ENCODE assay signal across 19 cellular contexts in the genomic region with DNA sequence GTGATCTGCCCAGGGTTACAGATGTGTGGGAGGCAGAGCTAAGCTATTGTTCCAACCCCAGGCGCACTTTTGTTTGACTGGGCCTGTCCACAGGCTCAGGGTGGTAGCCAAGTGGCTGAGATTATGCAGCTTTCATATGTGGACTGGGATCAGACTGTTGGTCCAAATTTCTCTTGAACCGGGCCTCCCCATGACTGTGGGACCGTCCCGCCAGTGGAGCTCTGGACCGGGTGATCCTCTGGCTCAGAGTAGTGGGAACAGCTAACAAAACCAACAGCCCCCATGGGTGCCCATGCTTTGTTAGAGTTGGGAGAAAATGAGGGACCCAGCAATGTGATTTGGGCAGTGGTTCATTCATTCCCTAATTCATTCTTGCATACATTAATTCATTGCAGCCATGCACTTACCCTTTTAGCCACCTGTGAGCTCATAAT.
"Had no signal": no experiment of that assay in that cellular context is flagged by ENCODE, and none has a peak within 500 bp of the region (broad histone marks: within the 10 kb centered on the region; RNA-seq: fewer than 3 reads in every experiment).

No MANE protein-coding gene starts in this region.

- DNase-seq: activated CD4-positive, alpha-beta T cell treated with anti-CD3 and anti-CD28 coated beads for 4 hours; activated CD8-positive, alpha-beta T cell treated with anti-CD3 and anti-CD28 coated beads for 36 hours; activated naive CD4-positive, alpha-beta T cell treated with Interleukin-2 at 50 U/mL for 16 hours; anterior cingulate cortex; heart right ventricle; naive B cell; nucleus accumbens; SW 1271 had no signal

- H3K27me3 Mint-ChIP-seq: naive B cell had no signal

- H3K9me3 Mint-ChIP-seq: activated CD8-positive, alpha-beta T cell treated with anti-CD3 and anti-CD28 coated beads for 36 hours; activated T-helper 1 cell treated with anti-CD3 and anti-CD28 coated beads, Interleukin-12 subunit alpha, Interleukin-12 subunit beta, Interleukin-2, Interleukin-4 antibody, amounts not matched to agents 30 ng/mL and 10 ng/mL and 1 ng/mL, durations not matched to agents 14 hours and 24 hours and 36 hours; stimulated activated naive CD8-positive, alpha-beta T cell treated with anti-CD3 and anti-CD28 coated beads, Interleukin-15, Interleukin-2, amounts not matched to agents 100 ng/mL and 50 ng/mL, for 24 hours; WTC11 had no signal

- H3K4me1 ChIP-seq: breast epithelium, gastroesophageal sphincter, heart right ventricle, prostate gland, right lobe of liver, uterus had no signal

- H3K36me3 ChIP-seq: breast epithelium, gastroesophageal sphincter, heart right ventricle, prostate gland, right lobe of liver, thoracic aorta, uterus had no signal

- H3K36me3 Mint-ChIP-seq: naive B cell, WTC11 had no signal

- H3K9me3 ChIP-seq: breast epithelium, gastroesophageal sphincter, heart right ventricle, prostate gland, right lobe of liver, thoracic aorta, uterus had no signal

- H3K27me3 ChIP-seq: breast epithelium, dorsolateral prefrontal cortex, gastroesophageal sphincter, right lobe of liver, uterus had no signal

- H3K4me3 Mint-ChIP-seq: activated CD8-positive, alpha-beta T cell treated with anti-CD3 and anti-CD28 coated beads for 36 hours; activated T-helper 1 cell treated with anti-CD3 and anti-CD28 coated beads, Interleukin-12 subunit alpha, Interleukin-12 subunit beta, Interleukin-2, Interleukin-4 antibody, amounts not matched to agents 30 ng/mL and 10 ng/mL and 1 ng/mL, durations not matched to agents 14 hours and 24 hours and 36 hours; naive B cell; stimulated activated naive CD8-positive, alpha-beta T cell treated with anti-CD3 and anti-CD28 coated beads, Interleukin-15, Interleukin-2, amounts not matched to agents 100 ng/mL and 50 ng/mL, for 24 hours; WTC11 had no signal

- H3K27ac Mint-ChIP-seq: activated CD8-positive, alpha-beta T cell treated with anti-CD3 and anti-CD28 coated beads for 36 hours; activated T-helper 1 cell treated with anti-CD3 and anti-CD28 coated beads, Interleukin-12 subunit alpha, Interleukin-12 subunit beta, Interleukin-2, Interleukin-4 antibody, amounts not matched to agents 30 ng/mL and 10 ng/mL and 1 ng/mL, durations not matched to agents 14 hours and 24 hours and 36 hours; naive B cell; stimulated activated naive CD8-positive, alpha-beta T cell treated with anti-CD3 and anti-CD28 coated beads, Interleukin-15, Interleukin-2, amounts not matched to agents 100 ng/mL and 50 ng/mL, for 24 hours; WTC11 had no signal

- H3K27ac ChIP-seq: breast epithelium, dorsolateral prefrontal cortex, gastroesophageal sphincter, heart right ventricle, prostate gland, right lobe of liver, thoracic aorta, uterus had no signal

- H3K4me3 ChIP-seq: breast epithelium, dorsolateral prefrontal cortex, gastroesophageal sphincter, heart right ventricle, prostate gland, right lobe of liver, thoracic aorta, uterus had no signal

- ATAC-seq: activated CD8-positive, alpha-beta T cell treated with anti-CD3 and anti-CD28 coated beads for 36 hours; gastroesophageal sphincter; heart right ventricle; left colon had no signal
